8 cellular contexts compared by ENCODE assay signal in genomic region chr20:31720486-31721407, GRCh38. TPM values are rescaled to one million over a fixed set of nuclear protein-coding genes. Genes with fewer than 3 reads are reported as not detected.
DNase-seq lines count a peak whose midpoint lies in the region; ATAC-seq and TF ChIP-seq lines count a peak whose summit lies in the region.

No MANE protein-coding gene starts in this region.

- H3K4me3 ChIP-seq in PC-3 (ENCODE audit: low read length) (peak overlapping the region; percentile 95), mucosa of descending colon (no peak overlapping the region), aorta (ENCODE audit: low read length in 2 of 2) (peak overlapping the region; percentile 94 to 99)

- no peak for ATAC-seq in PC-3
- ATAC-seq in mucosa of descending colon = no peak
- ATAC-seq in aorta (ENCODE audit: low FRiP score) = no peak
- no peak for ATAC-seq in GM19455 (IDR thresholded peaks at IDR 0.05; ENCODE audit: unreplicated experiment)

- H3K9me3 ChIP-seq in PC-3 (ENCODE audit: low read length) (no peaks in the 10 kb centered on the region), mucosa of descending colon (no peaks in the 10 kb centered on the region), aorta (ENCODE audit: control insufficient read depth, low read length) (no peaks in the 10 kb centered on the region)

- DNase-seq in PC-3 (peak; percentile 13), cerebellar cortex (ENCODE audit: low spot score) (peak; percentile 41), mucosa of descending colon (peak in 2 of 3 donors; percentile 52 to 64), aorta (no peak), SIG-M5 (lab: John Stamatoyannopoulos, UW) (no peak), NCI-H1694 treated with DMSO at 0.1 percent for 48 hours (lab: John Stamatoyannopoulos, UW) (no peak)

- H4K20me1 ChIP-seq in PC-3 (ENCODE audit: low read length) = 0 out of 2 replicates have a peak, but pooled peaks cover 4% of the 10 kb centered on the region

- peak overlapping the region; percentile 98 for H3K4me2 ChIP-seq in PC-3 (ENCODE audit: low read length)

- peak overlapping the region; percentile 96 for H3K9ac ChIP-seq in PC-3 (ENCODE audit: low read length)

- H3K27me3 ChIP-seq in PC-3 (ENCODE audit: low read length) = no peaks in the 10 kb centered on the region
- H3K27me3 ChIP-seq in aorta (ENCODE audit: control insufficient read depth in 1 of 2, insufficient read depth in 2 of 2, low read length in 1 of 2) = no peaks in the 10 kb centered on the region

- CTCF ChIA-PET in PC-3 (lab: Charles Lee) = interaction anchor here (1.1 to 1.4 kb wide), 2 partner anchors 16 to 59 kb away, joined by 6 read pairs; no protein-coding TSS in a partner anchor

- BruUV-seq in PC-3 (replicated peaks; lab: Mats Ljungman, UMichigan) = TSS peak; percentile 67

- H3K4me1 ChIP-seq in PC-3 (ENCODE audit: insufficient read depth, low read length) (peaks cover 53% of the 10 kb centered on the region), mucosa of descending colon (ENCODE audit: low read depth) (peaks cover 44% of the 10 kb centered on the region), aorta (ENCODE audit: control insufficient read depth in 1 of 2, insufficient read depth in 2 of 2, low read length in 2 of 2) (no peaks in the 10 kb centered on the region)

- intact Hi-C loops in PC-3 (cut with micrococcal nuclease) (loop anchor here (1.0 to 5.0 kb wide), 3 partner anchors 8 to 158 kb away; no protein-coding TSS in a partner anchor), mucosa of descending colon (cut with DNase I, micrococcal nuclease) (loop anchor here in 1 of 2 donors (2.0 kb wide), 1 partner anchor 58 kb away; no protein-coding TSS in a partner anchor), aorta (cut with DNase I) (loop anchor here in 1 of 2 donors (1.0 to 10.0 kb wide), 4 partner anchors 56 to 158 kb away; partner anchors contain the start of gene FOXS1)

- H3K9me2 ChIP-seq in PC-3 (replicated peaks; ENCODE audit: low read length) = no peaks in the 10 kb centered on the region

- WGBS in aorta, 2 donors = 5 to 9% methylated on average over 7 of the region's 7 CpGs

- POLR2A ChIA-PET in PC-3 (lab: Charles Lee; ENCODE audit: unreplicated experiment) = interaction anchor here (0.6 to 3.2 kb wide), 7 partner anchors 9 to 115 kb away, joined by 3 to 33 read pairs (median 7); partner anchors contain the start of gene ID1

- H3F3A ChIP-seq in PC-3 (ENCODE audit: low read length, unreplicated experiment) = peaks cover 12% of the 10 kb centered on the region

- peaks cover 76% of the 10 kb centered on the region for H3K79me2 ChIP-seq in PC-3 (ENCODE audit: low read length)

- H3K27ac ChIP-seq in PC-3 (ENCODE audit: low read length) (peak overlapping the region; percentile 93), aorta (ENCODE audit: low read depth in 1 of 2, low read length in 2 of 2) (peak overlapping the region; percentile 94 to 95)

- no peak overlapping the region for H2AFZ ChIP-seq in PC-3 (ENCODE audit: low read length)

- peaks cover 50% of the 10 kb centered on the region for H3K36me3 ChIP-seq in PC-3 (ENCODE audit: low read depth, low read length)
- H3K36me3 ChIP-seq in mucosa of descending colon (ENCODE audit: low read depth) = no peaks in the 10 kb centered on the region
- H3K36me3 ChIP-seq in aorta (ENCODE audit: control insufficient read depth in 1 of 2, insufficient read depth in 2 of 2, low read length in 1 of 2) = peaks cover 0 to 2% of the 10 kb centered on the region in 2 donors

- TF ChIP-seq CTCF in GM12874 (IDR thresholded peaks at IDR 0.05; ENCODE audit: insufficient read depth, low read depth, low read length) (peak; percentile 40; the same call in 1 of the 2 replicates), PC-3 (conservative IDR thresholded peaks at IDR 0.05; ENCODE audit: low read depth, low read length) (no peak), mucosa of descending colon (IDR thresholded peaks at IDR 0.05) (no peak)

RNA-seq across cellular contexts. Expression of gene BCL2L1, which starts 1.9 kb away (rescaled TPM):
- 260 and 277 TPM in 2 replicates for total RNA-seq in PC-3 (2014; rRNA removed)
- total RNA-seq in mucosa of descending colon = 10 to 100 TPM; 76.2 to 90.3 (median 78.1) TPM
- total RNA-seq in aorta = 100 to 1,000 TPM in 1 of 2 donors, 10 to 100 TPM in 1; 69.1 to 107 TPM
- polyA plus RNA-seq in aorta = 100 to 1,000 TPM; 103 to 104 TPM

RNA-seq across cellular contexts. Expression of gene TPX2, which starts 18.3 kb away (rescaled TPM):
- total RNA-seq in PC-3 (2014; rRNA removed) = 128 and 151 TPM in 2 replicates
- total RNA-seq in mucosa of descending colon = 10 to 100 TPM in 1 of 3 donors, 1 to 10 TPM in 2; 3.0 to 26.6 (median 8.8) TPM
- 1 to 10 TPM in 1 of 2 donors, under 1 TPM in 1; 0.75 to 2.1 TPM for total RNA-seq in aorta
- polyA plus RNA-seq in aorta = 1 to 10 TPM; 1.6 to 5.4 TPM

Comparison
In these comparisons a context has a peak if more than half of its experiments do, and no peak if none do; other contexts are left out.
1. DNase-seq: peak in PC-3 (single experiment), cerebellar cortex (single experiment) and mucosa of descending colon (2 of 3); none in aorta (0 of 2), SIG-M5 (single experiment) and NCI-H1694 treated with DMSO at 0.1 percent for 48 hours (single experiment).